13 cellular contexts compared by ENCODE assay signal in genomic region chr6:134537146-134537555, GRCh38.
DNase-seq lines count a peak whose midpoint lies in the region; ATAC-seq and TF ChIP-seq lines count a peak whose summit lies in the region.
"Had no signal": no experiment of that assay in that cellular context is flagged by ENCODE, and none has a peak within 500 bp of the region (broad histone marks: within the 10 kb centered on the region; RNA-seq: fewer than 3 reads in every experiment).

No MANE protein-coding gene starts in this region.

- DNase-seq in AG04449 (ENCODE audit: low read depth, low spot score) (peak; percentile 92), HS-5 (ENCODE audit: low read depth) (peak; percentile 99), amniotic stem cell (lab: John Stamatoyannopoulos, UW) (peak; percentile 67), iPS-NIHi11 (ENCODE audit: low spot score) (peak; percentile 10), Karpas-422 (no peak), DMS 273 (lab: John Stamatoyannopoulos, UW; ENCODE audit: unreplicated experiment) (no peak), prostate gland (ENCODE audit: low spot score) (no peak)
- DNase-seq: caudate nucleus; hippocampal formation; naive thymus-derived CD4-positive, alpha-beta T cell; NCI-H510A treated with DMSO at 0.1 percent for 48 hours; stimulated activated naive B cell treated with anti-CD40 and anti-IgM and Interleukin-4, amounts not matched to agents 10 μg/mL and 1 μg/mL and 100 μg/mL, for 72 hours had no signal

- H4K20me1 ChIP-seq in Karpas-422 (ENCODE audit: insufficient read depth, low read depth, low read length), result no peaks in the 10 kb centered on the region

- TF ChIP-seq POLR2A in prostate gland (IDR thresholded peaks at IDR 0.05), result no peak

- H3K4me1 ChIP-seq in Karpas-422 (ENCODE audit: low read length) (no peaks in the 10 kb centered on the region), prostate gland (replicated peaks) (no peaks in the 10 kb centered on the region)

- no peak overlapping the region for H3K9ac ChIP-seq in Karpas-422 (ENCODE audit: low read length)

- no peaks in the 10 kb centered on the region for H3K9me2 ChIP-seq in Karpas-422 (replicated peaks; ENCODE audit: insufficient read depth, low read length)

- TF ChIP-seq CTCF in AG04449 (IDR thresholded peaks at IDR 0.05; ENCODE audit: insufficient read depth, low read length, missing control alignments) (peak; percentile 2), prostate gland (IDR thresholded peaks at IDR 0.05) (no peak)

- H3K36me3 ChIP-seq in Karpas-422 (ENCODE audit: insufficient read depth, low read length), result no peaks in the 10 kb centered on the region
- no peaks in the 10 kb centered on the region for H3K36me3 ChIP-seq in prostate gland

- no peak for ATAC-seq in GM18909 (IDR thresholded peaks at IDR 0.05; ENCODE audit: poor library complexity, unreplicated experiment)
- ATAC-seq: naive thymus-derived CD4-positive, alpha-beta T cell; stimulated activated naive B cell treated with anti-CD40 and anti-IgM and Interleukin-4, amounts not matched to agents 10 μg/mL and 1 μg/mL and 100 μg/mL, for 72 hours had no signal

- no peaks in the 10 kb centered on the region for H3K79me2 ChIP-seq in Karpas-422 (ENCODE audit: low read length)

- H3K4me3 ChIP-seq in AG04449 (ENCODE audit: low read depth, low read length) (no peak overlapping the region), Karpas-422 (ENCODE audit: low read length) (no peak overlapping the region), prostate gland (no peak overlapping the region)

- no peak overlapping the region for H3K4me2 ChIP-seq in Karpas-422 (ENCODE audit: low read depth, low read length, poor library complexity, severe bottlenecking)

- H3K27me3 ChIP-seq in Karpas-422 (ENCODE audit: low read length), result no peaks in the 10 kb centered on the region
- H3K27me3 ChIP-seq in prostate gland (replicated peaks; ENCODE audit: insufficient read depth), result no peaks in the 10 kb centered on the region

- H2AFZ ChIP-seq in Karpas-422 (ENCODE audit: low read length), result no peak overlapping the region

- POLR2A ChIA-PET in AG04449 (lab: Yijun Ruan, JAX), result interaction anchor here (0.9 kb wide), 1 partner anchor 136 kb away, joined by 3 read pairs; no protein-coding TSS in a partner anchor

- WGBS in prostate gland, result 96% methylated on average over 2 of the region's 2 CpGs

- CTCF ChIA-PET in AG04449 (lab: Yijun Ruan, JAX), result no interaction called here

- H3K27ac ChIP-seq in Karpas-422 (ENCODE audit: low read length) (no peak overlapping the region), prostate gland (no peak overlapping the region)

- intact Hi-C loops in prostate gland (cut with DNase I), result no loop called here

- H3K9me3 ChIP-seq in Karpas-422 (ENCODE audit: low read length), result no peaks in the 10 kb centered on the region
- no peaks in the 10 kb centered on the region for H3K9me3 ChIP-seq in prostate gland

Comparison
In these comparisons a context has a peak if more than half of its experiments do, and no peak if none do; other contexts are left out.
1. DNase-seq: peak in AG04449 (single experiment), HS-5 (single experiment), amniotic stem cell (single experiment) and iPS-NIHi11 (single experiment); none in Karpas-422 (single experiment), DMS 273 (single experiment) and prostate gland (single experiment).